Comparison of ENCODE assay signal across 8 cellular contexts in genomic region chr2:173354073-173354600, GRCh38. TPM values are rescaled to one million over a fixed set of nuclear protein-coding genes. Genes with fewer than 3 reads are reported as not detected.
A peak's percentile ranks its signal among the peaks of the same experiment; 100 is the strongest.
DNase-seq lines count a peak whose midpoint lies in the region; ATAC-seq and TF ChIP-seq lines count a peak whose summit lies in the region.

No MANE protein-coding gene starts in this region.

- intact Hi-C loops in MCF 10A (cut with micrococcal nuclease) = loop anchor here (10.0 kb wide), 1 partner anchor 109 kb away; no protein-coding TSS in a partner anchor

- no peak for DNase-seq in activated T-cell treated with anti-CD3 and anti-CD28 coated beads, Interleukin-2, amount 50 U/mL, for 4 hours
- no peak for DNase-seq in activated T-cell treated with anti-CD3 and anti-CD28 coated beads, Interleukin-2, amount 50 U/mL, for 48 hours
- no peak for DNase-seq in HFFc6
- DNase-seq in NB4 (ENCODE audit: low read depth) = peak; percentile 92
- DNase-seq in MCF 10A (ENCODE audit: unreplicated experiment) = no peak
- DNase-seq in mesothelial cell of epicardium (ENCODE audit: low spot score in 2 of 2, unreplicated experiment in 2 of 2) = no peak
- DNase-seq in hypothalamus (lab: John Stamatoyannopoulos, UW) = no peak
- no peak for DNase-seq in stimulated activated CD4-positive, alpha-beta T cell treated with anti-CD3 and anti-CD28 coated beads, Interleukin-4, amount 100 ng/mL, for 1 hour

- peak overlapping the region; percentile 85 for H3K4me3 ChIP-seq in NB4 (ENCODE audit: low read depth, low read length)

- POLR2A ChIA-PET in MCF 10A (lab: Yijun Ruan, JAX) = interaction anchor here (1.3 kb wide), 1 partner anchor 29 kb away, joined by 5 read pairs; no protein-coding TSS in a partner anchor

- no peak for TF ChIP-seq CTCF in HFFc6 (IDR thresholded peaks at IDR 0.05)
- no peak for TF ChIP-seq CTCF in NB4 (IDR thresholded peaks at IDR 0.05; ENCODE audit: low read depth, low read length)
- no peak for TF ChIP-seq CTCF in MCF 10A (IDR thresholded peaks at IDR 0.05; ENCODE audit: unreplicated experiment)
- TF ChIP-seq CTCF in mesothelial cell of epicardium (IDR thresholded peaks at IDR 0.05; ENCODE audit: unreplicated experiment) = no peak

- BruUV-seq in MCF 10A (replicated peaks; lab: Mats Ljungman, UMichigan) = no TSS peak

- ATAC-seq in activated T-cell treated with anti-CD3 and anti-CD28 coated beads, Interleukin-2, amount 50 U/mL, for 4 hours = peak; percentile 61 to 69

- no peaks in the 10 kb centered on the region for H3K9me3 Mint-ChIP-seq in activated T-cell treated with anti-CD3 and anti-CD28 coated beads, Interleukin-2, amount 50 U/mL, for 4 hours
- no peaks in the 10 kb centered on the region for H3K9me3 Mint-ChIP-seq in HFFc6
- no peaks in the 10 kb centered on the region for H3K9me3 Mint-ChIP-seq in MCF 10A (ENCODE audit: unreplicated experiment)
- H3K9me3 Mint-ChIP-seq in mesothelial cell of epicardium = peaks cover 5% of the 10 kb centered on the region

- TF ChIP-seq POLR2A in NB4 (IDR thresholded peaks at IDR 0.05; ENCODE audit: extremely low read depth, insufficient read length) = peak; percentile 21

- peak overlapping the region; percentile 85 for H3K4me3 Mint-ChIP-seq in activated T-cell treated with anti-CD3 and anti-CD28 coated beads, Interleukin-2, amount 50 U/mL, for 4 hours
- peak overlapping the region; percentile 86 for H3K4me3 Mint-ChIP-seq in HFFc6
- peak overlapping the region; percentile 88 for H3K4me3 Mint-ChIP-seq in MCF 10A (ENCODE audit: unreplicated experiment)
- peak overlapping the region; percentile 87 for H3K4me3 Mint-ChIP-seq in mesothelial cell of epicardium

- CTCF ChIA-PET in MCF 10A (lab: Yijun Ruan, JAX) = interaction anchor here (0.5 kb wide), 1 partner anchor 10 kb away, joined by 3 read pairs; no protein-coding TSS in a partner anchor

- H3K27ac Mint-ChIP-seq in HFFc6 (peak overlapping the region; percentile 51), MCF 10A (ENCODE audit: low read depth, unreplicated experiment) (peak overlapping the region; percentile 86), mesothelial cell of epicardium (peak overlapping the region; percentile 89)

- H3K27me3 Mint-ChIP-seq in activated T-cell treated with anti-CD3 and anti-CD28 coated beads, Interleukin-2, amount 50 U/mL, for 4 hours (ENCODE audit: low read depth) = peaks cover 44% of the 10 kb centered on the region
- H3K27me3 Mint-ChIP-seq in HFFc6 (ENCODE audit: insufficient read depth) (peaks cover 24% of the 10 kb centered on the region), MCF 10A (ENCODE audit: insufficient read depth, unreplicated experiment) (peaks cover 25% of the 10 kb centered on the region), mesothelial cell of epicardium (ENCODE audit: low read depth) (no peaks in the 10 kb centered on the region)

- no peaks in the 10 kb centered on the region for H3K36me3 Mint-ChIP-seq in activated T-cell treated with anti-CD3 and anti-CD28 coated beads, Interleukin-2, amount 50 U/mL, for 4 hours (ENCODE audit: insufficient read depth)
- H3K36me3 Mint-ChIP-seq in HFFc6 (ENCODE audit: low read depth) = no peaks in the 10 kb centered on the region
- H3K36me3 Mint-ChIP-seq in MCF 10A (ENCODE audit: insufficient read depth, unreplicated experiment) = no peaks in the 10 kb centered on the region
- H3K36me3 Mint-ChIP-seq in mesothelial cell of epicardium = no peaks in the 10 kb centered on the region

- peaks cover 20% of the 10 kb centered on the region for H3K4me1 Mint-ChIP-seq in activated T-cell treated with anti-CD3 and anti-CD28 coated beads, Interleukin-2, amount 50 U/mL, for 4 hours (ENCODE audit: low read depth)
- H3K4me1 Mint-ChIP-seq in HFFc6 (ENCODE audit: low read depth) (peaks cover 18% of the 10 kb centered on the region), MCF 10A (ENCODE audit: insufficient read depth, unreplicated experiment) (peaks cover 9% of the 10 kb centered on the region), mesothelial cell of epicardium (peaks cover 23% of the 10 kb centered on the region)

RNA-seq across cellular contexts. Expression of gene CDCA7, which starts 0.5 kb away (rescaled TPM):
- total RNA-seq in activated T-cell treated with anti-CD3 and anti-CD28 coated beads, Interleukin-2, amount 50 U/mL, for 4 hours = 10 to 100 TPM; 23.1 to 36.9 (median 28.0) TPM
- total RNA-seq in HFFc6 (2021; fragmentation: NEBNext Ultra II Directional; extraction: Animal tissue kit (Norgen Biotek cat#: 25700)) = 1 to 10 TPM; 5.9 to 9.1 (median 7.6) TPM
- total RNA-seq in MCF 10A (2022) (6.2 and 14.0 TPM in 2 replicates), mesothelial cell of epicardium (17.6 to 20.2 TPM (median 18.3 TPM) in 3 replicates)
